Comparison of ENCODE assay signal across 1 cellular context in the genomic region with DNA sequence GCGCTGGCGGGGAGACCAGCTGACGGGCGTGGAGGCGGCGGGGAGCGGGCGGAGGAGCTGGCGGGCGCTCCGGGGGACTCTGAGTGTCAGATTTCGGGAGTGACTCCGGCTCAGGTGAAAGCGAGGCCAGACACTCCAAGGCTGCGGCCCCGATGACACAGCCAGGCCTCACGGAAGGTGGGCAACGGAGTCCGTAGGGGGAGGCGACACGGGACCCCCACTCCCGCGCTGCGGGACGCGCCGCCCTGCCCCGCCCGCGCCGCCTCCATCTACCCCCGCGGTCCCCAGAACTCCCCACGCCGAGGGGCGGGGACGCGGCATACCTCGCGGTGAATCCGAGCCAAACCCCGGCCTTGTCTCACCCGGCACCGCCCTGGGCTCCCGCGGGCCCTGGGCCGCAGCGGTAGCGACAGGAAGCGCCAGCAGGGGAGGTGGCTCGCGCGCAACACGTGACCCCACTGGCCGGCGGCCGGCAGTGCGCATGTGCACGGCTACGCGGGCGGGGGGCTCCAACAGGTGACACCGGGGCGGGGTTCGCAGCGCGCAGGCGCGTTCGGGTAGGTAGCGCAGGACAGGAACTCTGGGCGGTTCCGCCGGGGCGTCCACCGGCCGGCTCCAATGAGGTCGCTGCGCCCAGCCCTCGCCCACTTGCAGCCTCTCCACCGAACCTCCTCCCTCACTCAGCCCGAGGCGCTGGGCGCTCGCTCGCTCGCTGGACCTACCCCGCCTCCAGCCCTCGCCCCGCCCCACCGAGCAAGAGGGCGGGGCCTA.
TF ChIP-seq lines count a peak whose summit lies in the region.

A gene with protein sequence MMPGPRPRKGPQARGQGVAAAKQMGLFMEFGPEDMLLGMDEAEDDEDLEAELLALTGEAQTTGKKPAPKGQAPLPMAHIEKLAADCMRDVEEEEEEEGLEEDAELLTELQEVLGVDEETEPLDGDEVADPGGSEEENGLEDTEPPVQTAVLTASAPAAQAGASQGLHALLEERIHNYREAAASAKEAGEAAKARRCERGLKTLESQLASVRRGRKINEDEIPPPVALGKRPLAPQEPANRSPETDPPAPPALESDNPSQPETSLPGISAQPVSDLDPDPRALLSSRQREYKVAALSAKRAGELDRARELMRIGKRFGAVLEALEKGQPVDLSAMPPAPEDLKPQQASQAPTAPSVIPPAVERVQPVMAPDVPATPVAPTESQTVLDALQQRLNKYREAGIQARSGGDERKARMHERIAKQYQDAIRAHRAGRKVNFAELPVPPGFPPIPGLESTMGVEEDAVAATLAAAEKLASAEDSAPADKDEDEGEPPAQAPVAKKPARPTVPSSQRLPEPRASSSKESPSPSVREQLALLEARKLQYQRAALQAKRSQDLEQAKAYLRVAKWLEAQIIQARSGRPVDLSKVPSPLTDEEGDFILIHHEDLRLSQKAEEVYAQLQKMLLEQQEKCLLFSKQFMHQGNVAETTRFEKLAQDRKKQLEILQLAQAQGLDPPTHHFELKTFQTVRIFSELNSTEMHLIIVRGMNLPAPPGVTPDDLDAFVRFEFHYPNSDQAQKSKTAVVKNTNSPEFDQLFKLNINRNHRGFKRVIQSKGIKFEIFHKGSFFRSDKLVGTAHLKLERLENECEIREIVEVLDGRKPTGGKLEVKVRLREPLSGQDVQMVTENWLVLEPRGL (minus strand): TSS at position 460 of the 771 bp plus-strand sequence. CDS start 1,585 bp downstream, outside the sequence.

TF ChIP-seq in HepG2, 621 proteins besides CTCF, POLR2A, EP300 and RAD21 (continued from another document and continues in another):
- TF ChIP-seq CHD2 (IDR thresholded peaks at IDR 0.05; ENCODE audit: low read depth, low read length) (0 out of 2 replicates have a peak, but pooled peaks have one; percentile 2), ZNF343 (CRISPR knock-in tag; IDR thresholded peaks at IDR 0.05) (0 out of 2 replicates have a peak, but pooled peaks have one; percentile 72), ZFP82 (CRISPR knock-in tag; IDR thresholded peaks at IDR 0.05; ENCODE audit: borderline replicate concordance) (0 out of 2 replicates have a peak, but pooled peaks have one; percentile 51), PRPF4 (IDR thresholded peaks at IDR 0.05; ENCODE audit: low read depth, low read length, poor library complexity, severe bottlenecking) (no peak), ZFYVE20 (CRISPR knock-in tag; IDR thresholded peaks at IDR 0.05; ENCODE audit: borderline replicate concordance, low read depth) (peak; percentile 73; the same call in 1 of the 2 replicates), KDM3A (CRISPR knock-in tag; IDR thresholded peaks at IDR 0.05; ENCODE audit: low read depth) (no peak), MATR3 (CRISPR knock-in tag; IDR thresholded peaks at IDR 0.05) (no peak), ZNF24 (IDR thresholded peaks at IDR 0.05) (no peak), NFYC (CRISPR knock-in tag; IDR thresholded peaks at IDR 0.05) (peak; percentile 62), RORA (CRISPR knock-in tag; IDR thresholded peaks at IDR 0.05) (no peak), NFE2L1 (CRISPR knock-in tag; IDR thresholded peaks at IDR 0.05; ENCODE audit: borderline replicate concordance) (no peak), KDM4B (CRISPR knock-in tag; IDR thresholded peaks at IDR 0.05) (no peak), HOXA5 (CRISPR knock-in tag; IDR thresholded peaks at IDR 0.05) (peak; percentile 87), ZNF550 (CRISPR knock-in tag; IDR thresholded peaks at IDR 0.05; ENCODE audit: borderline replicate concordance) (no peak), ZNF619 (CRISPR knock-in tag; IDR thresholded peaks at IDR 0.05) (peak; percentile 65; the same call in 1 of the 2 replicates), PHF8 (CRISPR knock-in tag; IDR thresholded peaks at IDR 0.05) (peak; percentile 96), NKX3-1 (CRISPR knock-in tag; IDR thresholded peaks at IDR 0.05) (peak; percentile 87; the same call in 1 of the 2 replicates), TRIM24 (CRISPR knock-in tag; IDR thresholded peaks at IDR 0.05) (no peak), MED1 (CRISPR knock-in tag; IDR thresholded peaks at IDR 0.05) (peak; percentile 57), ZNF331 (CRISPR knock-in tag; IDR thresholded peaks at IDR 0.05) (0 out of 2 replicates have a peak, but pooled peaks have one; percentile 41), ZNF790 (CRISPR knock-in tag; IDR thresholded peaks at IDR 0.05; ENCODE audit: borderline replicate concordance) (peak; percentile 56; the same call in 1 of the 2 replicates), MAFF (IDR thresholded peaks at IDR 0.05; ENCODE audit: low read depth, low read length) (no peak), MYC (CRISPR knock-in tag; IDR thresholded peaks at IDR 0.05; ENCODE audit: borderline replicate concordance) (peak; percentile 86), ZNF10 (CRISPR knock-in tag; IDR thresholded peaks at IDR 0.05; ENCODE audit: borderline replicate concordance, low read depth) (no peak), ZBTB38 (CRISPR knock-in tag; IDR thresholded peaks at IDR 0.05) (peak; percentile 62; the same call in 1 of the 2 replicates), ZIK1 (CRISPR knock-in tag; IDR thresholded peaks at IDR 0.05; ENCODE audit: borderline replicate concordance, low read depth) (peak; percentile 24; the same call in 1 of the 2 replicates), ZSCAN20 (CRISPR knock-in tag; IDR thresholded peaks at IDR 0.05; ENCODE audit: borderline replicate concordance) (peak; percentile 82; the same call in 1 of the 2 replicates), ZNF563 (CRISPR knock-in tag; IDR thresholded peaks at IDR 0.05) (no peak; the same call in 1 of the 2 replicates), SAFB2 (CRISPR knock-in tag; IDR thresholded peaks at IDR 0.05; ENCODE audit: borderline replicate concordance, low read depth) (peak; percentile 72; the same call in 1 of the 2 replicates), ARHGAP35 (CRISPR knock-in tag; IDR thresholded peaks at IDR 0.05; ENCODE audit: borderline replicate concordance) (0 out of 2 replicates have a peak, but pooled peaks have one; percentile 40), JUND (CRISPR knock-in tag; IDR thresholded peaks at IDR 0.05) (no peak), SRSF1 (optimal IDR thresholded peaks at IDR 0.05; ENCODE audit: low read depth, low read length) (peak; percentile 46)
- TF ChIP-seq, protein P1, sequence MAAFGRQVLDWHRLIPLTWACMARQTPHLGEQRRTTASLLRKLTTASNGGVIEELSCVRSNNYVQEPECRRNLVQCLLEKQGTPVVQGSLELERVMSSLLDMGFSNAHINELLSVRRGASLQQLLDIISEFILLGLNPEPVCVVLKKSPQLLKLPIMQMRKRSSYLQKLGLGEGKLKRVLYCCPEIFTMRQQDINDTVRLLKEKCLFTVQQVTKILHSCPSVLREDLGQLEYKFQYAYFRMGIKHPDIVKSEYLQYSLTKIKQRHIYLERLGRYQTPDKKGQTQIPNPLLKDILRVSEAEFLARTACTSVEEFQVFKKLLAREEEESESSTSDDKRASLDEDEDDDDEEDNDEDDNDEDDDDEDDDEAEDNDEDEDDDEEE (CRISPR knock-in tag; IDR thresholded peaks at IDR 0.05): no peak
- TF ChIP-seq, protein P2, sequence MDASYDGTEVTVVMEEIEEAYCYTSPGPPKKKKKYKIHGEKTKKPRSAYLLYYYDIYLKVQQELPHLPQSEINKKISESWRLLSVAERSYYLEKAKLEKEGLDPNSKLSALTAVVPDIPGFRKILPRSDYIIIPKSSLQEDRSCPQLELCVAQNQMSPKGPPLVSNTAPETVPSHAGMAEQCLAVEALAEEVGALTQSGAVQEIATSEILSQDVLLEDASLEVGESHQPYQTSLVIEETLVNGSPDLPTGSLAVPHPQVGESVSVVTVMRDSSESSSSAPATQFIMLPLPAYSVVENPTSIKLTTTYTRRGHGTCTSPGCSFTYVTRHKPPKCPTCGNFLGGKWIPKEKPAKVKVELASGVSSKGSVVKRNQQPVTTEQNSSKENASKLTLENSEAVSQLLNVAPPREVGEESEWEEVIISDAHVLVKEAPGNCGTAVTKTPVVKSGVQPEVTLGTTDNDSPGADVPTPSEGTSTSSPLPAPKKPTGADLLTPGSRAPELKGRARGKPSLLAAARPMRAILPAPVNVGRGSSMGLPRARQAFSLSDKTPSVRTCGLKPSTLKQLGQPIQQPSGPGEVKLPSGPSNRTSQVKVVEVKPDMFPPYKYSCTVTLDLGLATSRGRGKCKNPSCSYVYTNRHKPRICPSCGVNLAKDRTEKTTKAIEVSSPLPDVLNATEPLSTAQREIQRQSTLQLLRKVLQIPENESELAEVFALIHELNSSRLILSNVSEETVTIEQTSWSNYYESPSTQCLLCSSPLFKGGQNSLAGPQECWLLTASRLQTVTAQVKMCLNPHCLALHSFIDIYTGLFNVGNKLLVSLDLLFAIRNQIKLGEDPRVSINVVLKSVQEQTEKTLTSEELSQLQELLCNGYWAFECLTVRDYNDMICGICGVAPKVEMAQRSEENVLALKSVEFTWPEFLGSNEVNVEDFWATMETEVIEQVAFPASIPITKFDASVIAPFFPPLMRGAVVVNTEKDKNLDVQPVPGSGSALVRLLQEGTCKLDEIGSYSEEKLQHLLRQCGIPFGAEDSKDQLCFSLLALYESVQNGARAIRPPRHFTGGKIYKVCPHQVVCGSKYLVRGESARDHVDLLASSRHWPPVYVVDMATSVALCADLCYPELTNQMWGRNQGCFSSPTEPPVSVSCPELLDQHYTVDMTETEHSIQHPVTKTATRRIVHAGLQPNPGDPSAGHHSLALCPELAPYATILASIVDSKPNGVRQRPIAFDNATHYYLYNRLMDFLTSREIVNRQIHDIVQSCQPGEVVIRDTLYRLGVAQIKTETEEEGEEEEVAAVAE (CRISPR knock-in tag; IDR thresholded peaks at IDR 0.05; ENCODE audit: borderline replicate concordance): no peak
- TF ChIP-seq, protein P3, sequence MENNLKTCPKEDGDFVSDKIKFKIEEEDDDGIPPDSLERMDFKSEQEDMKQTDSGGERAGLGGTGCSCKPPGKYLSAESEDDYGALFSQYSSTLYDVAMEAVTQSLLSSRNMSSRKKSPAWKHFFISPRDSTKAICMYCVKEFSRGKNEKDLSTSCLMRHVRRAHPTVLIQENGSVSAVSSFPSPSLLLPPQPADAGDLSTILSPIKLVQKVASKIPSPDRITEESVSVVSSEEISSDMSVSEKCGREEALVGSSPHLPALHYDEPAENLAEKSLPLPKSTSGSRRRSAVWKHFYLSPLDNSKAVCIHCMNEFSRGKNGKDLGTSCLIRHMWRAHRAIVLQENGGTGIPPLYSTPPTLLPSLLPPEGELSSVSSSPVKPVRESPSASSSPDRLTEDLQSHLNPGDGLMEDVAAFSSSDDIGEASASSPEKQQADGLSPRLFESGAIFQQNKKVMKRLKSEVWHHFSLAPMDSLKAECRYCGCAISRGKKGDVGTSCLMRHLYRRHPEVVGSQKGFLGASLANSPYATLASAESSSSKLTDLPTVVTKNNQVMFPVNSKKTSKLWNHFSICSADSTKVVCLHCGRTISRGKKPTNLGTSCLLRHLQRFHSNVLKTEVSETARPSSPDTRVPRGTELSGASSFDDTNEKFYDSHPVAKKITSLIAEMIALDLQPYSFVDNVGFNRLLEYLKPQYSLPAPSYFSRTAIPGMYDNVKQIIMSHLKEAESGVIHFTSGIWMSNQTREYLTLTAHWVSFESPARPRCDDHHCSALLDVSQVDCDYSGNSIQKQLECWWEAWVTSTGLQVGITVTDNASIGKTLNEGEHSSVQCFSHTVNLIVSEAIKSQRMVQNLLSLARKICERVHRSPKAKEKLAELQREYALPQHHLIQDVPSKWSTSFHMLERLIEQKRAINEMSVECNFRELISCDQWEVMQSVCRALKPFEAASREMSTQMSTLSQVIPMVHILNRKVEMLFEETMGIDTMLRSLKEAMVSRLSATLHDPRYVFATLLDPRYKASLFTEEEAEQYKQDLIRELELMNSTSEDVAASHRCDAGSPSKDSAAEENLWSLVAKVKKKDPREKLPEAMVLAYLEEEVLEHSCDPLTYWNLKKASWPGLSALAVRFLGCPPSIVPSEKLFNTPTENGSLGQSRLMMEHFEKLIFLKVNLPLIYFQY (CRISPR knock-in tag; IDR thresholded peaks at IDR 0.05; ENCODE audit: borderline replicate concordance): peak; percentile 35; the same call in 1 of the 2 replicates
- TF ChIP-seq, protein P4, sequence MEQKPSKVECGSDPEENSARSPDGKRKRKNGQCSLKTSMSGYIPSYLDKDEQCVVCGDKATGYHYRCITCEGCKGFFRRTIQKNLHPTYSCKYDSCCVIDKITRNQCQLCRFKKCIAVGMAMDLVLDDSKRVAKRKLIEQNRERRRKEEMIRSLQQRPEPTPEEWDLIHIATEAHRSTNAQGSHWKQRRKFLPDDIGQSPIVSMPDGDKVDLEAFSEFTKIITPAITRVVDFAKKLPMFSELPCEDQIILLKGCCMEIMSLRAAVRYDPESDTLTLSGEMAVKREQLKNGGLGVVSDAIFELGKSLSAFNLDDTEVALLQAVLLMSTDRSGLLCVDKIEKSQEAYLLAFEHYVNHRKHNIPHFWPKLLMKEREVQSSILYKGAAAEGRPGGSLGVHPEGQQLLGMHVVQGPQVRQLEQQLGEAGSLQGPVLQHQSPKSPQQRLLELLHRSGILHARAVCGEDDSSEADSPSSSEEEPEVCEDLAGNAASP (CRISPR knock-in tag; IDR thresholded peaks at IDR 0.05; ENCODE audit: borderline replicate concordance): peak; percentile 31
- TF ChIP-seq, protein P5, sequence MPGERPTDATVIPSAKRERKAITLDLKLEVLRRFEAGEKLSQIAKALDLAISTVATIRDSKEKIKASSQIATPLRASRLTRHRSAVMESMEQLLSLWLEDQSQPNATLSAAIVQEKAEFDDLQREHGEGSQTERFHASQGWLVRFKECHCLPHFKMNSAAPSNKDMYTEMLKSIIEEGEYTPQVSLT (CRISPR knock-in tag; IDR thresholded peaks at IDR 0.05; ENCODE audit: borderline replicate concordance, low read depth): no peak
- TF ChIP-seq, protein P6, sequence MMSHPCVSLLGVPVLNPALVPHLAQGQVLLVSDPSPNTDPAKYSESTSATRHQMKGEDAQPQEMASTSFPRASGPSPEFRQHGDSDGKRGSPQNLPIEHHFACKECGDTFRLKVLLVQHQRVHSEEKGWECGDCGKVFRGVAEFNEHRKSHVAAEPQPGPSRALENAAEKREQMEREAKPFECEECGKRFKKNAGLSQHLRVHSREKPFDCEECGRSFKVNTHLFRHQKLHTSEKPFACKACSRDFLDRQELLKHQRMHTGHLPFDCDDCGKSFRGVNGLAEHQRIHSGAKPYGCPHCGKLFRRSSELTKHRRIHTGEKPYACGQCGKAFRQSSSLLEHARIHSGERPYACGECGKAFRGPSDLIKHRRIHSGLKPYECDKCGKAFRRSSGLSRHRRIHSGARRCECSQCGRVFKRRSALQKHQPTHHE (CRISPR knock-in tag; IDR thresholded peaks at IDR 0.05; ENCODE audit: borderline replicate concordance): 0 out of 2 replicates have a peak, but pooled peaks have one; percentile 43
- TF ChIP-seq, protein P7, sequence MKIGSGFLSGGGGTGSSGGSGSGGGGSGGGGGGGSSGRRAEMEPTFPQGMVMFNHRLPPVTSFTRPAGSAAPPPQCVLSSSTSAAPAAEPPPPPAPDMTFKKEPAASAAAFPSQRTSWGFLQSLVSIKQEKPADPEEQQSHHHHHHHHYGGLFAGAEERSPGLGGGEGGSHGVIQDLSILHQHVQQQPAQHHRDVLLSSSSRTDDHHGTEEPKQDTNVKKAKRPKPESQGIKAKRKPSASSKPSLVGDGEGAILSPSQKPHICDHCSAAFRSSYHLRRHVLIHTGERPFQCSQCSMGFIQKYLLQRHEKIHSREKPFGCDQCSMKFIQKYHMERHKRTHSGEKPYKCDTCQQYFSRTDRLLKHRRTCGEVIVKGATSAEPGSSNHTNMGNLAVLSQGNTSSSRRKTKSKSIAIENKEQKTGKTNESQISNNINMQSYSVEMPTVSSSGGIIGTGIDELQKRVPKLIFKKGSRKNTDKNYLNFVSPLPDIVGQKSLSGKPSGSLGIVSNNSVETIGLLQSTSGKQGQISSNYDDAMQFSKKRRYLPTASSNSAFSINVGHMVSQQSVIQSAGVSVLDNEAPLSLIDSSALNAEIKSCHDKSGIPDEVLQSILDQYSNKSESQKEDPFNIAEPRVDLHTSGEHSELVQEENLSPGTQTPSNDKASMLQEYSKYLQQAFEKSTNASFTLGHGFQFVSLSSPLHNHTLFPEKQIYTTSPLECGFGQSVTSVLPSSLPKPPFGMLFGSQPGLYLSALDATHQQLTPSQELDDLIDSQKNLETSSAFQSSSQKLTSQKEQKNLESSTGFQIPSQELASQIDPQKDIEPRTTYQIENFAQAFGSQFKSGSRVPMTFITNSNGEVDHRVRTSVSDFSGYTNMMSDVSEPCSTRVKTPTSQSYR (CRISPR knock-in tag; IDR thresholded peaks at IDR 0.05; ENCODE audit: borderline replicate concordance): peak; percentile 21; the same call in 1 of the 2 replicates
